ENCODE assay signal across 9 cellular contexts in the genomic region with DNA sequence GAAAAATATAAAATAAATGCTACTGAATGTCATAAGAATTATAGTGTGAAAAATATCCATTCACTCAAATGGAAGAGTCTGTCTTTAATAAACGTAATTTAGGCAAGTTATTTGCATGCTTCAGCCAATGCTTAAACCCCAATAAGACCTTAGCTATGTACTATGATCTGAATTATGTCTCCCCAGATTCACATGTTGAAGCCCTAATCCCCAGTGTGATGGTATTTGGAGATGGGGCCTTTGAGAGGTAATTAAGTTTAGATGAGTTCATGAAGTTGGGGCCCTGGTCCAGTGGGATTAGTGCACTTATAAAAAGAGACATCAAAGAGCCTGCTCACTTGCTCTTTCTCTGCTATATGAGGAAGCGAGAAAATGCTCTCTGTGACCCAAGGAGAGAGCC.
"Had no signal": no experiment of that assay in that cellular context is flagged by ENCODE, and none has a peak within 500 bp of the region (broad histone marks: within the 10 kb centered on the region; RNA-seq: fewer than 3 reads in every experiment).

No MANE protein-coding gene starts in this region.

- FAIRE-seq: H1, H54, HepG2 had no signal

- H3K27ac ChIP-seq: HL-60 had no signal

- H3K4me3 ChIP-seq: GM23338 had no signal

- DNase-seq: H9, HCEC 1CT, HFFc6, KBM-7 had no signal

- H2AFZ ChIP-seq: GM23338 had no signal

- H3K4me2 ChIP-seq: GM23338 had no signal

- ATAC-seq: GM23338, HepG2 had no signal
